ENCODE assay signal across 17 cellular contexts in genomic region chr1:24713176-24713575, GRCh38. TPM values are rescaled to one million over a fixed set of nuclear protein-coding genes. Genes with fewer than 3 reads are reported as not detected.
A peak's percentile ranks its signal among the peaks of the same experiment; 100 is the strongest.
DNase-seq lines count a peak whose midpoint lies in the region; ATAC-seq, FAIRE-seq and TF ChIP-seq lines count a peak whose summit lies in the region.
"Had no signal": no experiment of that assay in that cellular context is flagged by ENCODE, and none has a peak within 500 bp of the region (broad histone marks: within the 10 kb centered on the region; RNA-seq: fewer than 3 reads in every experiment).

No MANE protein-coding gene starts in this region.

- H3K9ac ChIP-seq in astrocyte (ENCODE audit: low read length), result peak overlapping the region; percentile 13
- peak overlapping the region; percentile 5 for H3K9ac ChIP-seq in mesendoderm (ENCODE audit: low read length)
- H3K9ac ChIP-seq: neural progenitor cell had no signal

- H3K27me3 ChIP-seq in astrocyte (ENCODE audit: insufficient read depth, low read length) (no peaks in the 10 kb centered on the region), mesendoderm (ENCODE audit: insufficient read depth, low read length, poor library complexity) (no peaks in the 10 kb centered on the region)
- H3K27me3 ChIP-seq: gastrocnemius medialis, neural progenitor cell had no signal

- no peak overlapping the region for H4K8ac ChIP-seq in mesendoderm (ENCODE audit: low read depth, low read length)

- H3K4me1 ChIP-seq in astrocyte (ENCODE audit: insufficient read depth, low read length), result peaks cover 32% of the 10 kb centered on the region
- H3K4me1 ChIP-seq in mesendoderm (ENCODE audit: control insufficient read depth, low read depth, low read length), result peaks cover 4% of the 10 kb centered on the region
- H3K4me1 ChIP-seq in mucosa of descending colon (ENCODE audit: low read depth), result peaks cover 2% of the 10 kb centered on the region
- H3K4me1 ChIP-seq: gastrocnemius medialis, neural progenitor cell had no signal

- H3K9me3 ChIP-seq in astrocyte (ENCODE audit: insufficient read depth, low read depth, low read length), result no peaks in the 10 kb centered on the region
- no peaks in the 10 kb centered on the region for H3K9me3 ChIP-seq in mucosa of descending colon
- H3K9me3 ChIP-seq: gastrocnemius medialis had no signal

- no CpG with 5 or more reads among the region's 4 CpGs for WGBS in mesendoderm (ENCODE audit: extremely low coverage, insufficient coverage, low lambda C conversion rate)

- H3K18ac ChIP-seq in mesendoderm (ENCODE audit: low read length), result no peak overlapping the region

- H4K20me1 ChIP-seq in astrocyte (ENCODE audit: insufficient read depth, low read length), result no peaks in the 10 kb centered on the region

- peak overlapping the region; percentile 86 for H3K27ac Mint-ChIP-seq in astrocyte (ENCODE audit: unreplicated experiment)
- H3K27ac Mint-ChIP-seq: activated CD8-positive, alpha-beta memory T cell treated with anti-CD3 and anti-CD28 coated beads, Interleukin-2, amount 10 ng/mL, durations not matched to agents 7 days and 5 days; CD8-positive, alpha-beta memory T cell; neural progenitor cell had no signal

- H2BK5ac ChIP-seq in mesendoderm (ENCODE audit: low read length), result peak overlapping the region; percentile 6

- intact Hi-C loops in mucosa of descending colon (cut with DNase I, micrococcal nuclease), result no loop called here

- peak; percentile 75 for DNase-seq in AG10803 (ENCODE audit: low read depth)
- no peak for DNase-seq in HTR-8/SVneo (ENCODE audit: insufficient read length, low spot score)
- peak; percentile 82 for DNase-seq in astrocyte (ENCODE audit: low read depth)
- no peak for DNase-seq in mesendoderm
- DNase-seq in mucosa of descending colon, result no peak
- no peak for DNase-seq in activated CD8-positive, alpha-beta memory T cell treated with anti-CD3 and anti-CD28 coated beads for 24 hours
- no peak for DNase-seq in cortex of kidney (lab: John Stamatoyannopoulos, UW)
- DNase-seq: activated CD4-positive, alpha-beta T cell treated with anti-CD3 and anti-CD28 coated beads for 4 hours; activated CD8-positive, alpha-beta memory T cell treated with anti-CD3 and anti-CD28 coated beads, Interleukin-2, amount 10 ng/mL, durations not matched to agents 7 days and 5 days; CD8-positive, alpha-beta memory T cell; DND-41; gastrocnemius medialis; GOT3; NCI-H2029 treated with DMSO at 0.1 percent for 48 hours; RPMI8226 had no signal

- H3K36me3 Mint-ChIP-seq in astrocyte (ENCODE audit: low read depth, unreplicated experiment), result peaks cover 4% of the 10 kb centered on the region
- H3K36me3 Mint-ChIP-seq: activated CD8-positive, alpha-beta memory T cell treated with anti-CD3 and anti-CD28 coated beads, Interleukin-2, amount 10 ng/mL, durations not matched to agents 7 days and 5 days; CD8-positive, alpha-beta memory T cell; neural progenitor cell had no signal

- no peak overlapping the region for H3K23ac ChIP-seq in mesendoderm (ENCODE audit: low read length)

- H2BK15ac ChIP-seq in mesendoderm (replicated peaks; ENCODE audit: low read depth), result no peak overlapping the region

- TF ChIP-seq CTCF in AG10803 (conservative IDR thresholded peaks at IDR 0.05; ENCODE audit: low read length) (no peak), astrocyte (IDR thresholded peaks at IDR 0.05; ENCODE audit: insufficient read depth, low read depth, low read length) (no peak), mucosa of descending colon (IDR thresholded peaks at IDR 0.05) (no peak)

- H3K27ac ChIP-seq in astrocyte (ENCODE audit: low read depth, low read length) (peak overlapping the region; percentile 70), mesendoderm (ENCODE audit: low read depth, low read length) (no peak overlapping the region)
- H3K27ac ChIP-seq: gastrocnemius medialis, neural progenitor cell had no signal

- H3K4me3 ChIP-seq in AG10803 (ENCODE audit: low read length), result no peak overlapping the region
- H3K4me3 ChIP-seq in astrocyte (ENCODE audit: insufficient read depth, low read depth, low read length), result no peak overlapping the region
- no peak overlapping the region for H3K4me3 ChIP-seq in mesendoderm (ENCODE audit: low read length)
- no peak overlapping the region for H3K4me3 ChIP-seq in mucosa of descending colon
- H3K4me3 ChIP-seq: gastrocnemius medialis, neural progenitor cell had no signal

- no peak overlapping the region for H3K4me3 Mint-ChIP-seq in astrocyte (ENCODE audit: unreplicated experiment)
- H3K4me3 Mint-ChIP-seq: activated CD8-positive, alpha-beta memory T cell treated with anti-CD3 and anti-CD28 coated beads, Interleukin-2, amount 10 ng/mL, durations not matched to agents 7 days and 5 days; CD8-positive, alpha-beta memory T cell had no signal

- no peak for ATAC-seq in GM18517 (IDR thresholded peaks at IDR 0.05; ENCODE audit: unreplicated experiment)
- no peak for ATAC-seq in mucosa of descending colon
- ATAC-seq: activated CD8-positive, alpha-beta memory T cell treated with anti-CD3 and anti-CD28 coated beads, Interleukin-2, amount 10 ng/mL, durations not matched to agents 7 days and 5 days; gastrocnemius medialis had no signal

- peak overlapping the region; percentile 19 for H3K4me2 ChIP-seq in astrocyte (ENCODE audit: low read length)
- no peak overlapping the region for H3K4me2 ChIP-seq in mesendoderm (ENCODE audit: low read length)
- H3K4me2 ChIP-seq: neural progenitor cell had no signal

- H2BK120ac ChIP-seq in mesendoderm (ENCODE audit: low read depth, low read length), result no peak overlapping the region

- H3K36me3 ChIP-seq in astrocyte (ENCODE audit: insufficient read depth, low read length) (no peaks in the 10 kb centered on the region), mesendoderm (ENCODE audit: control insufficient read depth, insufficient read depth, low read length) (no peaks in the 10 kb centered on the region), mucosa of descending colon (ENCODE audit: low read depth) (no peaks in the 10 kb centered on the region)
- H3K36me3 ChIP-seq: gastrocnemius medialis, neural progenitor cell had no signal

- H2AFZ ChIP-seq in astrocyte (ENCODE audit: low read depth, low read length), result no peak overlapping the region
- H2AFZ ChIP-seq: neural progenitor cell had no signal

- H3K9me3 Mint-ChIP-seq in astrocyte (ENCODE audit: unreplicated experiment), result peaks cover 4% of the 10 kb centered on the region
- H3K9me3 Mint-ChIP-seq: CD8-positive, alpha-beta memory T cell; neural progenitor cell had no signal

- H4K5ac ChIP-seq in mesendoderm (ENCODE audit: low read length), result no peak overlapping the region

- H3K79me2 ChIP-seq in astrocyte (ENCODE audit: insufficient read depth, low read length), result no peaks in the 10 kb centered on the region
- no peaks in the 10 kb centered on the region for H3K79me2 ChIP-seq in mesendoderm (ENCODE audit: control insufficient read depth, insufficient read depth, low read length)

- H3K4ac ChIP-seq in mesendoderm (ENCODE audit: low read depth, low read length), result no peak overlapping the region

- peaks cover 15% of the 10 kb centered on the region for H3K4me1 Mint-ChIP-seq in astrocyte (ENCODE audit: low read depth, unreplicated experiment)
- H3K4me1 Mint-ChIP-seq: neural progenitor cell had no signal

- peak overlapping the region; percentile 10 for H2AK5ac ChIP-seq in mesendoderm (ENCODE audit: low read length)

- no peaks in the 10 kb centered on the region for H3K79me1 ChIP-seq in mesendoderm (ENCODE audit: low read length)

- no peaks in the 10 kb centered on the region for H3K27me3 Mint-ChIP-seq in astrocyte (ENCODE audit: low read depth, unreplicated experiment)
- H3K27me3 Mint-ChIP-seq: activated CD8-positive, alpha-beta memory T cell treated with anti-CD3 and anti-CD28 coated beads, Interleukin-2, amount 10 ng/mL, durations not matched to agents 7 days and 5 days had no signal

- peak overlapping the region; percentile 54 for H3K56ac ChIP-seq in mesendoderm (ENCODE audit: low read length)

- FAIRE-seq in HTR-8/SVneo (lab: Jason Lieb, UNC) (peak; percentile 59), astrocyte (lab: Jason Lieb, UNC) (no peak)

RNA-seq across cellular contexts. Expression of gene CLIC4, which starts 32.1 kb away (rescaled TPM):
- total RNA-seq in astrocyte (353 and 375 TPM in 2 replicates), mucosa of descending colon (100 to 1,000 TPM in 1 of 3 donors, 10 to 100 TPM in 2; 33.0 to 176 (median 52.4) TPM)
- polyA plus RNA-seq in mesendoderm (2013, experiment 1 of 2), result 150 TPM
- polyA plus RNA-seq in mesendoderm (2013, experiment 2 of 2), result 151 TPM

Comparison
In these comparisons a context has a peak if more than half of its experiments do, and no peak if none do; other contexts are left out.
1. DNase-seq: peak in AG10803 (single experiment) and astrocyte (single experiment); none in HTR-8/SVneo (single experiment), mesendoderm (single experiment), mucosa of descending colon (0 of 3), activated CD8-positive, alpha-beta memory T cell treated with anti-CD3 and anti-CD28 coated beads for 24 hours (single experiment) and cortex of kidney (single experiment).